ENCODE assay signal across 19 cellular contexts in genomic region chr5:172746725-172747124, GRCh38. TPM values are rescaled to one million over a fixed set of nuclear protein-coding genes. Genes with fewer than 3 reads are reported as not detected.
DNase-seq lines count a peak whose midpoint lies in the region; ATAC-seq and TF ChIP-seq lines count a peak whose summit lies in the region.
"Had no signal": no experiment of that assay in that cellular context is flagged by ENCODE, and none has a peak within 500 bp of the region (broad histone marks: within the 10 kb centered on the region; RNA-seq: fewer than 3 reads in every experiment).

No MANE protein-coding gene starts in this region.

- no peak overlapping the region for H4K8ac ChIP-seq in mesenchymal stem cell (ENCODE audit: low read length)

- H3K18ac ChIP-seq in mesenchymal stem cell (ENCODE audit: low read depth in 1 of 2, low read length in 2 of 2), result no peak overlapping the region

- no peak overlapping the region for H3K9ac ChIP-seq in mesenchymal stem cell (ENCODE audit: low read length)
- peak overlapping the region; percentile 13 to 31 for H3K9ac ChIP-seq in stomach smooth muscle (ENCODE audit: low read length in 2 of 2)

- no peak overlapping the region for H2AFZ ChIP-seq in mesenchymal stem cell (ENCODE audit: low read depth, low read length)

- 67 to 80% methylated on average over 3 of the region's 3 CpGs for WGBS in heart right ventricle, 2 donors
- 77% methylated on average over 3 of the region's 3 CpGs for WGBS in mesenchymal stem cell

- peak overlapping the region; percentile 91 to 98 for H3K27ac ChIP-seq in coronary artery
- peak overlapping the region; percentile 83 to 99 (median 95) for H3K27ac ChIP-seq in heart right ventricle
- H3K27ac ChIP-seq in mesenchymal stem cell (ENCODE audit: low read length, poor library complexity, severe bottlenecking), result no peak overlapping the region
- peak overlapping the region; percentile 89 for H3K27ac ChIP-seq in stomach smooth muscle (ENCODE audit: low read length)
- H3K27ac ChIP-seq: A549 had no signal

- H3K4ac ChIP-seq in mesenchymal stem cell (ENCODE audit: low read depth in 1 of 2, low read length in 2 of 2), result no peak overlapping the region

- H3K9me3 ChIP-seq in heart right ventricle, result peaks cover 0 to 9% (median 0%) of the 10 kb centered on the region in 11 donors
- H3K9me3 ChIP-seq in mesenchymal stem cell (ENCODE audit: control insufficient read depth, low read length), result peaks cover 5% of the 10 kb centered on the region
- no peaks in the 10 kb centered on the region for H3K9me3 ChIP-seq in stomach smooth muscle (ENCODE audit: control insufficient read depth in 2 of 2, low read length in 2 of 2)
- H3K9me3 ChIP-seq: Caco-2 had no signal

- no peak overlapping the region for H3K14ac ChIP-seq in mesenchymal stem cell (ENCODE audit: low read length in 2 of 2)

- no peak for TF ChIP-seq CTCF in coronary artery (IDR thresholded peaks at IDR 0.05)
- no peak for TF ChIP-seq CTCF in heart right ventricle (IDR thresholded peaks at IDR 0.05)
- TF ChIP-seq CTCF in foreskin fibroblast (IDR thresholded peaks at IDR 0.05; ENCODE audit: low read depth, low read length), result no peak

- no peak overlapping the region for H2BK5ac ChIP-seq in mesenchymal stem cell (ENCODE audit: low read depth, low read length, poor library complexity, severe bottlenecking)

- ATAC-seq in heart right ventricle (peak in 2 of 8 donors; percentile 13 to 27), GM21390 (IDR thresholded peaks at IDR 0.05; ENCODE audit: unreplicated experiment) (no peak)
- ATAC-seq: A549, K562 had no signal

- no peak overlapping the region for H2BK15ac ChIP-seq in mesenchymal stem cell (ENCODE audit: low read depth, poor library complexity, severe bottlenecking)

- no peak overlapping the region for H3K4me2 ChIP-seq in mesenchymal stem cell (ENCODE audit: low read length, poor library complexity, severe bottlenecking)
- H3K4me2 ChIP-seq: A549 had no signal

- no peaks in the 10 kb centered on the region for H3K79me1 ChIP-seq in mesenchymal stem cell (replicated peaks; ENCODE audit: low read length, poor library complexity, severe bottlenecking)

- H4K91ac ChIP-seq in mesenchymal stem cell (ENCODE audit: low read length), result no peak overlapping the region

- H3K36me3 ChIP-seq in heart right ventricle (no peaks in the 10 kb centered on the region), mesenchymal stem cell (ENCODE audit: control insufficient read depth in 1 of 2, insufficient read depth in 2 of 2, low read depth in 1 of 2, low read length in 2 of 2) (no peaks in the 10 kb centered on the region), stomach smooth muscle (ENCODE audit: control insufficient read depth in 2 of 2, insufficient read depth in 2 of 2, low read length in 2 of 2) (no peaks in the 10 kb centered on the region)

- intact Hi-C loops in heart right ventricle (cut with DNase I), result no loop called here

- no peak for DNase-seq in coronary artery (ENCODE audit: low spot score)
- DNase-seq in heart right ventricle, result no peak
- peak; percentile 82 for DNase-seq in mesenchymal stem cell
- DNase-seq in foreskin fibroblast, result no peak
- no peak for DNase-seq in stimulated activated CD4-positive, alpha-beta T cell treated with anti-CD3 and anti-CD28 coated beads, Interleukin-12 subunit alpha, Interleukin-12 subunit beta, amount 100 ng/mL, for 4 hours
- DNase-seq in activated CD4-positive, alpha-beta T cell treated with anti-CD3 and anti-CD28 coated beads for 1 hour, result no peak
- DNase-seq: Caco-2; CD4-positive, alpha-beta T cell; NCI-H1105; NCI-H1694; NCI-H2227 treated with DMSO at 0.1 percent for 48 hours; NCI-H510A treated with DMSO at 0.1 percent for 48 hours; NCI-H774; OCI-M1; SHP77 treated with DMSO at 0.1 percent for 48 hours had no signal

- no peak overlapping the region for H2BK120ac ChIP-seq in mesenchymal stem cell (ENCODE audit: low read depth, low read length)

- H2BK12ac ChIP-seq in mesenchymal stem cell (ENCODE audit: low read length in 2 of 2), result no peak overlapping the region

- H3K4me3 ChIP-seq in coronary artery (no peak overlapping the region), heart right ventricle (no peak overlapping the region), mesenchymal stem cell (ENCODE audit: insufficient read depth in 1 of 2, low read depth in 1 of 2, low read length in 2 of 2) (no peak overlapping the region), stomach smooth muscle (ENCODE audit: low read length in 2 of 2) (no peak overlapping the region), foreskin fibroblast (ENCODE audit: low read depth in 1 of 2, low read length in 2 of 2) (no peak overlapping the region)
- H3K4me3 ChIP-seq: A549, K562 had no signal

- peaks cover 31 to 73% (median 43%) of the 10 kb centered on the region in 9 donors for H3K4me1 ChIP-seq in heart right ventricle
- H3K4me1 ChIP-seq in mesenchymal stem cell (ENCODE audit: control insufficient read depth, insufficient read depth, low read depth, low read length), result peaks cover 8% of the 10 kb centered on the region
- peaks cover 61% of the 10 kb centered on the region for H3K4me1 ChIP-seq in stomach smooth muscle (ENCODE audit: control insufficient read depth, insufficient read depth, low read length)
- H3K4me1 ChIP-seq: A549, Caco-2 had no signal

- no peak overlapping the region for H3K23ac ChIP-seq in mesenchymal stem cell (ENCODE audit: low read length in 2 of 2)

- no peaks in the 10 kb centered on the region for H3K27me3 ChIP-seq in heart right ventricle
- H3K27me3 ChIP-seq in mesenchymal stem cell (ENCODE audit: control insufficient read depth in 1 of 2, insufficient read depth in 1 of 2, low read length in 2 of 2), result no peaks in the 10 kb centered on the region
- H3K27me3 ChIP-seq in stomach smooth muscle (ENCODE audit: control insufficient read depth in 1 of 2, insufficient read depth in 2 of 2, low read length in 2 of 2), result no peaks in the 10 kb centered on the region

- no peak overlapping the region for H2AK5ac ChIP-seq in mesenchymal stem cell (ENCODE audit: low read length, severe bottlenecking)

RNA-seq across cellular contexts. Expression of gene DUSP1, which starts 24.3 kb away (rescaled TPM):
- total RNA-seq in heart right ventricle, result 100 to 1,000 TPM in 7 of 10 donors, 10 to 100 TPM in 3; 55.7 to 215 (median 143) TPM
- 10 to 100 TPM; 33.3 to 98.6 TPM for polyA plus RNA-seq in heart right ventricle
- polyA plus RNA-seq in mesenchymal stem cell (2013, experiment 1 of 2), result 214 TPM
- polyA plus RNA-seq in mesenchymal stem cell (2013, experiment 2 of 2), result 205 TPM
